Comparison of ENCODE assay signal across 9 cellular contexts in the genomic region with DNA sequence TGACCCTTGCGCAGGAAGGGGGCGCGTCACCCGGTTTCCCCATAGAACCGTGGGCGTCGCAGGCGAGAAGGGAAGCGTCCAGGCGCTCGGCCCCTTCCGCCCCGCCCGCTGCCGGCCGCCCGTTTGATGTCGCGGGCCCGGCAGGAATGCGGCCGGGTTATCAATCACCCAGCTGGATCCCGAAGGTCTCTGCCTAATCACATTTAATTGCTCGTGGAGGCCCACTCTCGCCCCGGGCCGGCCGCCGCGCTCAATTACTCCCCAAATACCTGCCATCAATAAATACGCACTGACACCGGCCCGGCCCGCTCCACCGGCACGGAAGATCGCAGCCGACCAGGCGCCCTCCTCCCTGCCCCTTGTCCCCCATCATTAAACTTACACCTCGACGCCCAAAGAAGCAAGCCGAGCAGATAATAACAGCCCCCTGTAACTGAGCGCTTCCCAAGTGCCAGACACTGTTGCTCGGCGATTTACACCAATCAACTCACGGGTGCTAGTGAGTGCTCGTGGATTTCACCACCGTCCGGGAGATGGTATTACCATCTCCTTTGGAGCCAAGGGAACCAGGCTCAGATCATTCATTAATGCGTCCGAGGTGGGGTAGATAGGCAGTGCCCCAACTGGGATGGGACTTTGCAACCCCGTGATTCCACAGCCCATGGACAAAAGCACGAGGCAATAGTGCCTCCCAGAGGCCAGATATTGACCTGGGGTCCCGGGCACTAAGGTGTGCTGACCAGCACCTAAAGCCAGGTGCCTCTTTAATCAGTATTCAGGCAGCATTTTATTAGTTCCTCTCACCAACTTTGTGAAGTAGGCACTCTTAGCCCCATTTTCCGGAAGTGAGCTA. TPM values are rescaled to one million over a fixed set of nuclear protein-coding genes. Genes with fewer than 3 reads are reported as not detected.
DNase-seq lines count a peak whose midpoint lies in the region; ATAC-seq and TF ChIP-seq lines count a peak whose summit lies in the region.
"Had no signal": no experiment of that assay in that cellular context is flagged by ENCODE, and none has a peak within 500 bp of the region (broad histone marks: within the 10 kb centered on the region; RNA-seq: fewer than 3 reads in every experiment).

No MANE protein-coding gene starts in this region.

- H3K4me1 ChIP-seq in Loucy (ENCODE audit: insufficient read depth, low read length, poor library complexity, severe bottlenecking) (no peaks in the 10 kb centered on the region), mucosa of stomach (ENCODE audit: control insufficient read depth, insufficient read depth, low read length) (peaks cover 13% of the 10 kb centered on the region), vagina (peaks cover 8% of the 10 kb centered on the region)

- H3K9ac ChIP-seq in Loucy (ENCODE audit: low read depth, low read length, poor library complexity, severe bottlenecking): no peak overlapping the region
- H3K9ac ChIP-seq in mucosa of stomach (ENCODE audit: low read length): no peak overlapping the region

- no peaks in the 10 kb centered on the region for H3K9me2 ChIP-seq in Loucy (replicated peaks; ENCODE audit: low read depth, low read length)

- H3K27ac ChIP-seq in vagina: no peak overlapping the region

- no peak overlapping the region for H2AFZ ChIP-seq in Loucy (ENCODE audit: low read length)

- no peaks in the 10 kb centered on the region for H3K79me2 ChIP-seq in Loucy (ENCODE audit: insufficient read depth, low read length)

- H3K4me3 ChIP-seq in Loucy (ENCODE audit: low read length, poor library complexity, severe bottlenecking): no peak overlapping the region
- no peak overlapping the region for H3K4me3 ChIP-seq in choroid plexus epithelial cell (ENCODE audit: low read depth, low read length)
- H3K4me3 ChIP-seq in mucosa of stomach (ENCODE audit: low read length): peak overlapping the region; percentile 5
- peak overlapping the region in 1 of 2 donors; percentile 28 for H3K4me3 ChIP-seq in vagina

- H3K27me3 ChIP-seq in Loucy (ENCODE audit: insufficient read depth, low read length, poor library complexity, severe bottlenecking) (no peaks in the 10 kb centered on the region), mucosa of stomach (ENCODE audit: control insufficient read depth, insufficient read depth, low read length) (peaks cover 51% of the 10 kb centered on the region), vagina (peaks cover 7% of the 10 kb centered on the region)

- H4K20me1 ChIP-seq in Loucy (ENCODE audit: insufficient read depth, low read length, poor library complexity, severe bottlenecking): no peaks in the 10 kb centered on the region

- H3F3A ChIP-seq in Loucy (ENCODE audit: low read depth): no peaks in the 10 kb centered on the region

- no peak for TF ChIP-seq POLR2A in vagina (IDR thresholded peaks at IDR 0.05)

- no peaks in the 10 kb centered on the region for H3K9me3 ChIP-seq in Loucy (ENCODE audit: insufficient read depth, low read depth, low read length)
- no peaks in the 10 kb centered on the region for H3K9me3 ChIP-seq in mucosa of stomach (ENCODE audit: control insufficient read depth, low read length)
- no peaks in the 10 kb centered on the region for H3K9me3 ChIP-seq in vagina

- ATAC-seq in HG03457 (IDR thresholded peaks at IDR 0.05; ENCODE audit: unreplicated experiment) (no peak), GM21529 (IDR thresholded peaks at IDR 0.05; ENCODE audit: unreplicated experiment) (no peak), GM18907 (IDR thresholded peaks at IDR 0.05; ENCODE audit: unreplicated experiment) (no peak)

- H3K36me3 ChIP-seq in Loucy (ENCODE audit: insufficient read depth, low read length): no peaks in the 10 kb centered on the region
- H3K36me3 ChIP-seq in mucosa of stomach (ENCODE audit: control insufficient read depth, insufficient read depth, low read length): no peaks in the 10 kb centered on the region
- no peaks in the 10 kb centered on the region for H3K36me3 ChIP-seq in vagina

- no peak overlapping the region for H3K4me2 ChIP-seq in Loucy (ENCODE audit: low read depth, low read length, poor library complexity, severe bottlenecking)

- intact Hi-C loops in vagina (cut with DNase I): no loop called here

- TF ChIP-seq CTCF in Loucy (conservative IDR thresholded peaks at IDR 0.05; ENCODE audit: low read length) (peak; percentile 48), choroid plexus epithelial cell (conservative IDR thresholded peaks at IDR 0.05; ENCODE audit: low read depth, low read length) (peak; percentile 46), vagina (IDR thresholded peaks at IDR 0.05) (no peak)

- DNase-seq in COR-L47 (lab: John Stamatoyannopoulos, UW) (peak; percentile 67), choroid plexus epithelial cell (ENCODE audit: low read depth) (no peak), vagina (ENCODE audit: extremely low spot score in 2 of 2) (no peak)
- DNase-seq: Kasumi-1 had no signal

RNA-seq across cellular contexts. Expression of a gene that starts 11.3 kb away (rescaled TPM):
- 1.2 TPM for total RNA-seq in vagina

Comparison
In these comparisons a context has a peak if more than half of its experiments do, and no peak if none do; other contexts are left out.
1. CTCF ChIP-seq: peak in Loucy (single experiment) and choroid plexus epithelial cell (single experiment); none in vagina (0 of 3).